7 cellular contexts compared by ENCODE assay signal in the genomic region with DNA sequence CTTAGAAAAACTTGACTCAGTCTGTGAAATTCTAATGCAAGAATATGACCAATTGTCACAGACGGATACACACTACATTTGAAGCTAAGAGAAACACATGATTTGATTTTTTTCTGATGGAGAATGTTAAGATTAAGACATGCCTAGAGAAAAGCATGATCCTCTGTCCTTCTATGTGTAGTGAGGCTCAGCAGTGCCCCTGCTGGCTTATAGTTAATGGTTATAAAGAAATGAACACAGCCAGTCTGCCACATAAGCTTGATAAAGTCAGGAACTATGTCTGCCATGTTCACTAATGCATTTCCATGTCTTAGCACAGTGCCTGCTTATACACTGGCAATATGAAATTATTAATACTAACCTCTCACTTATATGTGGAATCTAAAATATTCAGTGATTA.
DNase-seq lines count a peak whose midpoint lies in the region; ATAC-seq and TF ChIP-seq lines count a peak whose summit lies in the region.

No MANE protein-coding gene starts in this region.

- no peaks in the 10 kb centered on the region for H3K36me3 Mint-ChIP-seq in neural crest cell (ENCODE audit: low read depth)

- H3K4me3 Mint-ChIP-seq in neural crest cell, result no peak overlapping the region

- peak; percentile 27 for DNase-seq in GM03348 (ENCODE audit: low spot score)
- peak; percentile 3 for DNase-seq in astrocyte of the cerebellum (ENCODE audit: low read depth)
- no peak for DNase-seq in neural crest cell (ENCODE audit: low read depth, low spot score)

- no peaks in the 10 kb centered on the region for H3K9me3 Mint-ChIP-seq in neural crest cell

- peak; percentile 52 for TF ChIP-seq CTCF in LNCAP (IDR thresholded peaks at IDR 0.05)
- peak; percentile 51 for TF ChIP-seq CTCF in astrocyte of the cerebellum (IDR thresholded peaks at IDR 0.05; ENCODE audit: low read depth, low read length, missing control alignments)
- TF ChIP-seq CTCF in neural crest cell (conservative IDR thresholded peaks at IDR 0.05), result peak; percentile 64

- H3K27me3 Mint-ChIP-seq in neural crest cell (ENCODE audit: low read depth), result no peaks in the 10 kb centered on the region

- in situ Hi-C loops in astrocyte of the cerebellum (cut with HindIII; ENCODE audit: low sequenced_read_pairs), result no loop called here

- H3K27ac Mint-ChIP-seq in neural crest cell (ENCODE audit: unreplicated experiment), result no peak overlapping the region

- no peaks in the 10 kb centered on the region for H3K4me1 Mint-ChIP-seq in neural crest cell

- no peak overlapping the region for H3K4me3 ChIP-seq in astrocyte of the cerebellum (ENCODE audit: low read depth, low read length)

- ATAC-seq in GM19395 (IDR thresholded peaks at IDR 0.05; ENCODE audit: unreplicated experiment), result no peak
- ATAC-seq in GM21360 (IDR thresholded peaks at IDR 0.05; ENCODE audit: unreplicated experiment), result no peak
- ATAC-seq in HG03135 (IDR thresholded peaks at IDR 0.05; ENCODE audit: unreplicated experiment), result no peak
